ENCODE assay signal across 1 cellular context in the genomic region with DNA sequence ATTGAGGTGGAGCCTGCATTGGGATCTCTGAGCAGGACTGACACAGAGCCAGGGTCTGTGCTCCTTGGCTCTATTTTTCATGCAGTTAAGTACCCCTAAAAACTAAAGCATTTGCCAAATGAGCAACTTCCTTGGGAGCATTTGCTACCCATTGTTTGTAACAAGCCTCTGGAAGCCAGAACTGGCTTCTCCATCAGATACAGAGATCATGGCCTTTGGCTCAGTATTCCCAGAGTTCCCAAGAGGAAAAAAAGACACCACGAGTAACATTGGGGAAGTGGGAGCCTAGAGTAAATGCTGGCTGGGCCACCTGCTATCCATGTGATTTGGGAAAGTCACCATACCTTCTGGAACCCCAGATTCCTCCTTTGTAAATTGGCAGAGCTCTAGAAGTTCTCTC.
TF ChIP-seq lines count a peak whose summit lies in the region.

No MANE protein-coding gene starts in this region.

TF ChIP-seq in A549, 52 proteins besides CTCF, POLR2A, EP300 and RAD21 (continued from another document):
- TF ChIP-seq, protein P1, sequence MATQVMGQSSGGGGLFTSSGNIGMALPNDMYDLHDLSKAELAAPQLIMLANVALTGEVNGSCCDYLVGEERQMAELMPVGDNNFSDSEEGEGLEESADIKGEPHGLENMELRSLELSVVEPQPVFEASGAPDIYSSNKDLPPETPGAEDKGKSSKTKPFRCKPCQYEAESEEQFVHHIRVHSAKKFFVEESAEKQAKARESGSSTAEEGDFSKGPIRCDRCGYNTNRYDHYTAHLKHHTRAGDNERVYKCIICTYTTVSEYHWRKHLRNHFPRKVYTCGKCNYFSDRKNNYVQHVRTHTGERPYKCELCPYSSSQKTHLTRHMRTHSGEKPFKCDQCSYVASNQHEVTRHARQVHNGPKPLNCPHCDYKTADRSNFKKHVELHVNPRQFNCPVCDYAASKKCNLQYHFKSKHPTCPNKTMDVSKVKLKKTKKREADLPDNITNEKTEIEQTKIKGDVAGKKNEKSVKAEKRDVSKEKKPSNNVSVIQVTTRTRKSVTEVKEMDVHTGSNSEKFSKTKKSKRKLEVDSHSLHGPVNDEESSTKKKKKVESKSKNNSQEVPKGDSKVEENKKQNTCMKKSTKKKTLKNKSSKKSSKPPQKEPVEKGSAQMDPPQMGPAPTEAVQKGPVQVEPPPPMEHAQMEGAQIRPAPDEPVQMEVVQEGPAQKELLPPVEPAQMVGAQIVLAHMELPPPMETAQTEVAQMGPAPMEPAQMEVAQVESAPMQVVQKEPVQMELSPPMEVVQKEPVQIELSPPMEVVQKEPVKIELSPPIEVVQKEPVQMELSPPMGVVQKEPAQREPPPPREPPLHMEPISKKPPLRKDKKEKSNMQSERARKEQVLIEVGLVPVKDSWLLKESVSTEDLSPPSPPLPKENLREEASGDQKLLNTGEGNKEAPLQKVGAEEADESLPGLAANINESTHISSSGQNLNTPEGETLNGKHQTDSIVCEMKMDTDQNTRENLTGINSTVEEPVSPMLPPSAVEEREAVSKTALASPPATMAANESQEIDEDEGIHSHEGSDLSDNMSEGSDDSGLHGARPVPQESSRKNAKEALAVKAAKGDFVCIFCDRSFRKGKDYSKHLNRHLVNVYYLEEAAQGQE (IDR thresholded peaks at IDR 0.05), result no peak
- TF ChIP-seq MAZ (IDR thresholded peaks at IDR 0.05; ENCODE audit: borderline replicate concordance, low read depth, low read length) (no peak), CHD4 (IDR thresholded peaks at IDR 0.05; ENCODE audit: borderline replicate concordance) (no peak), HDAC2 (IDR thresholded peaks at IDR 0.05) (no peak), ZC3H11A (IDR thresholded peaks at IDR 0.05) (no peak), BHLHE40 (IDR thresholded peaks at IDR 0.05; ENCODE audit: low read depth, low read length) (no peak), ZSCAN20 (CRISPR knock-in tag; IDR thresholded peaks at IDR 0.05) (no peak), CEBPB (IDR thresholded peaks at IDR 0.05) (no peak)
- TF ChIP-seq, protein P2, sequence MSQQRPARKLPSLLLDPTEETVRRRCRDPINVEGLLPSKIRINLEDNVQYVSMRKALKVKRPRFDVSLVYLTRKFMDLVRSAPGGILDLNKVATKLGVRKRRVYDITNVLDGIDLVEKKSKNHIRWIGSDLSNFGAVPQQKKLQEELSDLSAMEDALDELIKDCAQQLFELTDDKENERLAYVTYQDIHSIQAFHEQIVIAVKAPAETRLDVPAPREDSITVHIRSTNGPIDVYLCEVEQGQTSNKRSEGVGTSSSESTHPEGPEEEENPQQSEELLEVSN (IDR thresholded peaks at IDR 0.05; ENCODE audit: borderline replicate concordance, low read depth), result no peak
- TF ChIP-seq, protein P3, sequence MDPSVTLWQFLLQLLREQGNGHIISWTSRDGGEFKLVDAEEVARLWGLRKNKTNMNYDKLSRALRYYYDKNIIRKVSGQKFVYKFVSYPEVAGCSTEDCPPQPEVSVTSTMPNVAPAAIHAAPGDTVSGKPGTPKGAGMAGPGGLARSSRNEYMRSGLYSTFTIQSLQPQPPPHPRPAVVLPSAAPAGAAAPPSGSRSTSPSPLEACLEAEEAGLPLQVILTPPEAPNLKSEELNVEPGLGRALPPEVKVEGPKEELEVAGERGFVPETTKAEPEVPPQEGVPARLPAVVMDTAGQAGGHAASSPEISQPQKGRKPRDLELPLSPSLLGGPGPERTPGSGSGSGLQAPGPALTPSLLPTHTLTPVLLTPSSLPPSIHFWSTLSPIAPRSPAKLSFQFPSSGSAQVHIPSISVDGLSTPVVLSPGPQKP (IDR thresholded peaks at IDR 0.05; ENCODE audit: low read depth, low read length), result no peak
- TF ChIP-seq, protein P4, sequence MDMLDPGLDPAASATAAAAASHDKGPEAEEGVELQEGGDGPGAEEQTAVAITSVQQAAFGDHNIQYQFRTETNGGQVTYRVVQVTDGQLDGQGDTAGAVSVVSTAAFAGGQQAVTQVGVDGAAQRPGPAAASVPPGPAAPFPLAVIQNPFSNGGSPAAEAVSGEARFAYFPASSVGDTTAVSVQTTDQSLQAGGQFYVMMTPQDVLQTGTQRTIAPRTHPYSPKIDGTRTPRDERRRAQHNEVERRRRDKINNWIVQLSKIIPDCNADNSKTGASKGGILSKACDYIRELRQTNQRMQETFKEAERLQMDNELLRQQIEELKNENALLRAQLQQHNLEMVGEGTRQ (IDR thresholded peaks at IDR 0.05), result no peak
